In the genomic region with DNA sequence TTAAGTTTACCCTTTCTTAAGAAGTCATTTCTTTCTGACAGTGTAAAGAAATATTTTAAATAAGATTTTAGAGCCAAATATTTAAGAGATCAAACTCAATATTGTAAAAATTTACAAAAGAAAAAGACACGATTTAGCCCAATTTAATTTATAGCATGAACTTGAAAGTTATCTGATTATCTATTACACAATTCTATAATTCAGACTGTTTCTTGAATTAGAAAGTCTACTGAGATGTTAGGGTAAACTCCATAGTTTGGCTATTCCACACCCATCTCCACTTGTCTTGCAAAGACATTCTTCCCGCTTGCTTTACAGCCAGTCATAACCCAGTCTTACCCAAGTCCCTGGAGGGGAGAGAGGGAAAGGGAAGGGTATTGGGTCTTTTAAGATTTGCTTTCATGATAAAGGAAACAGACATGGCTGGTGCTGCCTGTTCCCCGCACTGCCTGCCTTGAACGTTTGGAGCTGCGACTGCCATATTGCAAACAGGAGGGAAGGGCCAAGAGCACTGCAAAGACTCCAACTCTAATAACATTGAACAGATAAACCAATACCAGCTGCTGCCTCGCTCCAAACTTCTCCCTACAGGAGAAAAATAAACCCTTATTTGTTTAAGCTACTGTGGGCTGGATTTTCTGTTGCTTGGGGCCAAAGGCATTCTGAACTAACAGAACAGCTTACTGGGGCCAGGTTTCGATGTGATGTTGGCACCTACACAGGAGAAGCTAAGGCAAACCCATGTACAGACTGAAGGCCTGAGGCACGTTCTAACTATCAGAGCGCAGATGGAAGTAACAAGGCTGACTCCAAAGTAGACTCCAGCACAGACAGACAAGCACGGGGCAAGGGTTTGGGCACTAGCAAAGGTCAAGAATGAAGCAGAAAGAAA, we compare ENCODE assay signal across 31 cellular contexts.
DNase-seq lines count a peak whose midpoint lies in the region; ATAC-seq, FAIRE-seq and TF ChIP-seq lines count a peak whose summit lies in the region.
"Had no signal": no experiment of that assay in that cellular context is flagged by ENCODE, and none has a peak within 500 bp of the region (broad histone marks: within the 10 kb centered on the region; RNA-seq: fewer than 3 reads in every experiment).

No MANE protein-coding gene starts in this region.

- no peak overlapping the region for H3K4me3 ChIP-seq in fibroblast of lung (replicated peaks in 1 of 4; ENCODE audit: control extremely low read depth in 1 of 4, insufficient read depth in 1 of 4, low read depth in 3 of 4, low read length in 4 of 4)
- no peak overlapping the region for H3K4me3 ChIP-seq in neuronal stem cell (ENCODE audit: low read length in 2 of 2)
- no peak overlapping the region for H3K4me3 ChIP-seq in kidney (ENCODE audit: low read length in 2 of 2)
- H3K4me3 ChIP-seq in upper lobe of right lung = no peak overlapping the region
- H3K4me3 ChIP-seq: BLaER1, GM12878, HAP-1, lung, pancreas had no signal

- no CpG with 5 or more reads among the region's 10 CpGs for WGBS in neuronal stem cell (ENCODE audit: extremely low coverage in 2 of 2, insufficient read length in 2 of 2, insufficient replicate concordance in 1 of 2), 2 donors

- no peaks in the 10 kb centered on the region for H4K20me1 ChIP-seq in fibroblast of lung (ENCODE audit: control insufficient read depth, extremely low read depth, insufficient read depth, low read length)
- H4K20me1 ChIP-seq: BLaER1 had no signal

- H3K27ac ChIP-seq in fibroblast of lung (ENCODE audit: insufficient read depth, low read length) = no peak overlapping the region
- H3K27ac ChIP-seq in neuronal stem cell (replicated peaks; ENCODE audit: low read length) = peak overlapping the region; percentile 28
- no peak overlapping the region for H3K27ac ChIP-seq in kidney (ENCODE audit: low read depth in 2 of 2, low read length in 2 of 2)
- H3K27ac ChIP-seq in upper lobe of right lung = no peak overlapping the region
- H3K27ac ChIP-seq: BLaER1, pancreas had no signal

- H3K23ac ChIP-seq in neuronal stem cell (ENCODE audit: low read depth, low read length, poor library complexity) = no peak overlapping the region

- no peaks in the 10 kb centered on the region for H3K27me3 ChIP-seq in fibroblast of lung (ENCODE audit: control insufficient read depth, insufficient read depth, low read length)
- no peaks in the 10 kb centered on the region for H3K27me3 ChIP-seq in neuronal stem cell (ENCODE audit: control insufficient read depth in 3 of 3, insufficient read depth in 3 of 3, low read depth in 1 of 3, low read length in 3 of 3)
- no peaks in the 10 kb centered on the region for H3K27me3 ChIP-seq in upper lobe of right lung
- H3K27me3 ChIP-seq: BLaER1, pancreas had no signal

- no peaks in the 10 kb centered on the region for H3K79me1 ChIP-seq in neuronal stem cell (ENCODE audit: low read depth, low read length)

- no peaks in the 10 kb centered on the region for H3K79me2 ChIP-seq in fibroblast of lung (ENCODE audit: control insufficient read depth, insufficient read depth, low read length)

- H2BK12ac ChIP-seq in neuronal stem cell (ENCODE audit: low read length) = no peak overlapping the region

- no peak for FAIRE-seq in kidney (lab: Jason Lieb, UNC)
- FAIRE-seq: astrocyte, GM12878, HepG2 had no signal

- no peak overlapping the region for H3K4ac ChIP-seq in neuronal stem cell (ENCODE audit: low read length)

- H3K27ac Mint-ChIP-seq in activated T-cell treated with anti-CD3 and anti-CD28 coated beads, Interleukin-2, amount 50 U/mL, for 72 hours = no peak overlapping the region
- H3K27ac Mint-ChIP-seq: activated naive CD8-positive, alpha-beta T cell treated with anti-CD3 and anti-CD28 coated beads, Interleukin-2, amount 50 U/mL, for 24 hours; activated T-cell treated with anti-CD3 and anti-CD28 coated beads, Interleukin-2, amount 50 U/mL, for 24 hours; nephron; stimulated activated effector memory CD8-positive, alpha-beta T cell treated with anti-CD3 and anti-CD28 coated beads, Interleukin-12 subunit alpha, Interleukin-12 subunit beta, amount 100 ng/mL, for 72 hours; type B pancreatic cell had no signal

- peaks cover 5% of the 10 kb centered on the region for H3K4me1 Mint-ChIP-seq in activated T-cell treated with anti-CD3 and anti-CD28 coated beads, Interleukin-2, amount 50 U/mL, for 72 hours (ENCODE audit: low read depth)
- H3K4me1 Mint-ChIP-seq: stimulated activated effector memory CD8-positive, alpha-beta T cell treated with anti-CD3 and anti-CD28 coated beads, Interleukin-12 subunit alpha, Interleukin-12 subunit beta, amount 100 ng/mL, for 72 hours had no signal

- H3K36me3 ChIP-seq in fibroblast of lung (ENCODE audit: control insufficient read depth, insufficient read depth, low read length) (no peaks in the 10 kb centered on the region), neuronal stem cell (replicated peaks in 1 of 2; ENCODE audit: control insufficient read depth in 2 of 2, insufficient read depth in 2 of 2, low read length in 2 of 2) (no peaks in the 10 kb centered on the region), kidney (ENCODE audit: control insufficient read depth in 1 of 2, insufficient read depth in 2 of 2, low read length in 2 of 2) (no peaks in the 10 kb centered on the region), upper lobe of right lung (no peaks in the 10 kb centered on the region)
- H3K36me3 ChIP-seq: BLaER1, HAP-1, pancreas had no signal

- no peak overlapping the region for H3K4me3 Mint-ChIP-seq in activated T-cell treated with anti-CD3 and anti-CD28 coated beads, Interleukin-2, amount 50 U/mL, for 72 hours
- H3K4me3 Mint-ChIP-seq: activated naive CD8-positive, alpha-beta T cell treated with anti-CD3 and anti-CD28 coated beads, Interleukin-2, amount 50 U/mL, for 24 hours; activated T-cell treated with anti-CD3 and anti-CD28 coated beads, Interleukin-2, amount 50 U/mL, for 24 hours; nephron; stimulated activated effector memory CD8-positive, alpha-beta T cell treated with anti-CD3 and anti-CD28 coated beads, Interleukin-12 subunit alpha, Interleukin-12 subunit beta, amount 100 ng/mL, for 72 hours; type B pancreatic cell had no signal

- H2AFZ ChIP-seq in fibroblast of lung (ENCODE audit: low read length) = peak overlapping the region; percentile 71
- peak overlapping the region; percentile 58 for H2AFZ ChIP-seq in neuronal stem cell (ENCODE audit: low read length)

- H2BK5ac ChIP-seq in neuronal stem cell (ENCODE audit: low read length) = no peak overlapping the region

- H3K9me3 Mint-ChIP-seq in activated T-cell treated with anti-CD3 and anti-CD28 coated beads, Interleukin-2, amount 50 U/mL, for 72 hours = no peaks in the 10 kb centered on the region
- H3K9me3 Mint-ChIP-seq: activated naive CD8-positive, alpha-beta T cell treated with anti-CD3 and anti-CD28 coated beads, Interleukin-2, amount 50 U/mL, for 24 hours; activated T-cell treated with anti-CD3 and anti-CD28 coated beads, Interleukin-2, amount 50 U/mL, for 24 hours; nephron; stimulated activated effector memory CD8-positive, alpha-beta T cell treated with anti-CD3 and anti-CD28 coated beads, Interleukin-12 subunit alpha, Interleukin-12 subunit beta, amount 100 ng/mL, for 72 hours; type B pancreatic cell had no signal

- H3K4me1 ChIP-seq in fibroblast of lung (ENCODE audit: control insufficient read depth, extremely low read depth, insufficient read depth, low read length) (no peaks in the 10 kb centered on the region), neuronal stem cell (ENCODE audit: control insufficient read depth in 2 of 2, insufficient read depth in 1 of 2, low read depth in 1 of 2, low read length in 2 of 2) (no peaks in the 10 kb centered on the region), kidney (ENCODE audit: control insufficient read depth in 1 of 2, insufficient read depth in 1 of 2, low read depth in 1 of 2, low read length in 2 of 2) (no peaks in the 10 kb centered on the region), upper lobe of right lung (no peaks in the 10 kb centered on the region)
- H3K4me1 ChIP-seq: BLaER1, HAP-1, pancreas had no signal

- H4K91ac ChIP-seq in neuronal stem cell (ENCODE audit: low read depth, low read length, poor library complexity) = no peak overlapping the region

- TF ChIP-seq CTCF in fibroblast of lung (conservative IDR thresholded peaks at IDR 0.05 in 1 of 2, IDR thresholded peaks at IDR 0.05 in 1 of 2; ENCODE audit: low read depth in 1 of 2, low read length in 2 of 2) = no peak
- TF ChIP-seq CTCF in kidney (IDR thresholded peaks at IDR 0.05; ENCODE audit: borderline replicate concordance, extremely low read depth, insufficient read depth) = no peak
- no peak for TF ChIP-seq CTCF in upper lobe of right lung (IDR thresholded peaks at IDR 0.05)

- no peaks in the 10 kb centered on the region for H3K36me3 Mint-ChIP-seq in activated T-cell treated with anti-CD3 and anti-CD28 coated beads, Interleukin-2, amount 50 U/mL, for 72 hours (ENCODE audit: insufficient read depth in 2 of 2)
- H3K36me3 Mint-ChIP-seq: stimulated activated effector memory CD8-positive, alpha-beta T cell treated with anti-CD3 and anti-CD28 coated beads, Interleukin-12 subunit alpha, Interleukin-12 subunit beta, amount 100 ng/mL, for 72 hours; type B pancreatic cell had no signal

- H2BK15ac ChIP-seq in neuronal stem cell (ENCODE audit: low read length) = no peak overlapping the region

- H4K8ac ChIP-seq in neuronal stem cell (ENCODE audit: low read depth, low read length) = no peak overlapping the region

- no peaks in the 10 kb centered on the region for H3K27me3 Mint-ChIP-seq in activated T-cell treated with anti-CD3 and anti-CD28 coated beads, Interleukin-2, amount 50 U/mL, for 72 hours (ENCODE audit: low read depth)
- H3K27me3 Mint-ChIP-seq: activated naive CD8-positive, alpha-beta T cell treated with anti-CD3 and anti-CD28 coated beads, Interleukin-2, amount 50 U/mL, for 24 hours; activated T-cell treated with anti-CD3 and anti-CD28 coated beads, Interleukin-2, amount 50 U/mL, for 24 hours; type B pancreatic cell had no signal

- intact Hi-C loops in kidney (cut with DNase I) (no loop called here), upper lobe of right lung (cut with DNase I) (no loop called here)

- peak; percentile 15 to 51 for ATAC-seq in activated T-cell treated with anti-CD3 and anti-CD28 coated beads, Interleukin-2, amount 50 U/mL, for 72 hours (replicated peaks in 1 of 2)
- no peak for ATAC-seq in upper lobe of right lung
- ATAC-seq: activated naive CD8-positive, alpha-beta T cell treated with anti-CD3 and anti-CD28 coated beads, Interleukin-2, amount 50 U/mL, for 24 hours; GM12878; HepG2; pancreas; stimulated activated effector memory CD8-positive, alpha-beta T cell treated with anti-CD3 and anti-CD28 coated beads, Interleukin-12 subunit alpha, Interleukin-12 subunit beta, amount 100 ng/mL, for 72 hours had no signal

- no peak for DNase-seq in activated T-cell treated with anti-CD3 and anti-CD28 coated beads, Interleukin-2, amount 50 U/mL, for 72 hours
- DNase-seq in activated T-cell treated with anti-CD3 and anti-CD28 coated beads, Interleukin-2, amount 50 U/mL, for 1 hour = no peak
- DNase-seq in NCI-H526 (lab: John Stamatoyannopoulos, UW) (peak; percentile 75 to 77), fibroblast of lung (ENCODE audit: low read depth in 2 of 2) (no peak), neuronal stem cell (ENCODE audit: low spot score) (no peak), A172 (ENCODE audit: low spot score) (no peak), kidney (no peak), upper lobe of right lung (no peak)
- DNase-seq: activated gamma-delta T cell treated with Interleukin-2 at 50 U/mL for 16 hours; activated naive CD8-positive, alpha-beta T cell treated with anti-CD3 and anti-CD28 coated beads, Interleukin-2, amount 50 U/mL, for 24 hours; activated T-cell treated with anti-CD3 and anti-CD28 coated beads, Interleukin-2, amount 50 U/mL, for 24 hours; caudate nucleus; cortex of kidney; effector memory CD4-positive, alpha-beta T cell; EL; Kasumi-1; NCI-H146; NCI-H2107; NCI-H446; pancreas; stimulated activated CD4-positive, alpha-beta T cell treated with anti-CD3 and anti-CD28 coated beads, Interleukin-15, amount 100 ng/mL, for 24 hours; substantia nigra had no signal

- no peak overlapping the region for H2BK120ac ChIP-seq in neuronal stem cell (ENCODE audit: low read depth, low read length)

- H3K18ac ChIP-seq in neuronal stem cell (ENCODE audit: low read length) = no peak overlapping the region

- no peak overlapping the region for H3K9ac ChIP-seq in fibroblast of lung (ENCODE audit: insufficient read depth, low read length)
- no peak overlapping the region for H3K9ac ChIP-seq in neuronal stem cell (ENCODE audit: low read depth, low read length, poor library complexity)
- H3K9ac ChIP-seq in kidney (ENCODE audit: low read length in 2 of 2) = no peak overlapping the region
- H3K9ac ChIP-seq: BLaER1 had no signal

- H3K14ac ChIP-seq in neuronal stem cell (ENCODE audit: low read length) = no peak overlapping the region

- no peak overlapping the region for H3K4me2 ChIP-seq in fibroblast of lung (ENCODE audit: extremely low read depth, insufficient read depth, low read length)
- H3K4me2 ChIP-seq in neuronal stem cell (ENCODE audit: insufficient read depth, low read length, poor library complexity, severe bottlenecking) = no peak overlapping the region
- H3K4me2 ChIP-seq: BLaER1 had no signal

- H3K9me3 ChIP-seq in fibroblast of lung (ENCODE audit: control insufficient read depth, insufficient read depth, low read depth, low read length) (no peaks in the 10 kb centered on the region), neuronal stem cell (replicated peaks in 1 of 2; ENCODE audit: control insufficient read depth in 2 of 2, insufficient read depth in 1 of 2, low read depth in 1 of 2, low read length in 2 of 2) (no peaks in the 10 kb centered on the region), kidney (ENCODE audit: control insufficient read depth in 1 of 2, low read length in 2 of 2) (no peaks in the 10 kb centered on the region), upper lobe of right lung (no peaks in the 10 kb centered on the region)
- H3K9me3 ChIP-seq: HAP-1, pancreas had no signal

- H2AK5ac ChIP-seq in neuronal stem cell (ENCODE audit: low read depth, low read length) = no peak overlapping the region

Comparison
In these comparisons a context has a peak if more than half of its experiments do, and no peak if none do; other contexts are left out.
1. DNase-seq: peak in NCI-H526 (2 of 2); none in activated T-cell treated with anti-CD3 and anti-CD28 coated beads, Interleukin-2, amount 50 U/mL, for 72 hours (0 of 2), activated T-cell treated with anti-CD3 and anti-CD28 coated beads, Interleukin-2, amount 50 U/mL, for 1 hour (single experiment), fibroblast of lung (0 of 2), neuronal stem cell (single experiment), A172 (single experiment), kidney (single experiment) and upper lobe of right lung (single experiment).